In the genomic region with DNA sequence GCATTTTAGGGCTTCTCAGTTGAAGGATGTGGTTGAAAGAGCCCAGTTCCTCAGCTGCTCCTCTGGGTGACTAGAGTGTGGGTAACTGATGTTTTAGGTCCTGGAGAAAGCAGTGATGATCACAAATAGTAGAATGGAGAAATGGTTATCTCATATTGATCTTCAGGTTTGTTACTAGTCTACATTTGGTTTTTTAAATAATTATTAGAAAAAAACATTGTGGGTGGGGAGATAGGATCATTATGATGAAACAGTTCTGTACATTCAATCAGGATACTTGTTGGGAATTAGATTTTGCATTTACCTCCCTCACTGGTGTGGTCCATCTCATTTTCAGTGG, we compare ENCODE assay signal across 11 cellular contexts. TPM values are rescaled to one million over a fixed set of nuclear protein-coding genes. Genes with fewer than 3 reads are reported as not detected.
DNase-seq lines count a peak whose midpoint lies in the region; ATAC-seq, FAIRE-seq and TF ChIP-seq lines count a peak whose summit lies in the region.
"Had no signal": no experiment of that assay in that cellular context is flagged by ENCODE, and none has a peak within 500 bp of the region (broad histone marks: within the 10 kb centered on the region; RNA-seq: fewer than 3 reads in every experiment).

No MANE protein-coding gene starts in this region.

- no peaks in the 10 kb centered on the region for H3K9me3 ChIP-seq in BLaER1
- no peaks in the 10 kb centered on the region for H3K9me3 ChIP-seq in Caco-2
- H3K9me3 ChIP-seq in keratinocyte (ENCODE audit: control insufficient read depth, low read depth, low read length), result no peaks in the 10 kb centered on the region
- H3K9me3 ChIP-seq: adrenal gland, right lobe of liver had no signal

- intact Hi-C loops in Caco-2 (cut with micrococcal nuclease; ENCODE audit: unreplicated experiment), result loop anchor here (5.0 kb wide), 1 partner anchor 36 kb away; no protein-coding TSS in a partner anchor

- BruUV-seq in Caco-2 (replicated peaks; lab: Mats Ljungman, UMichigan), result TSS peak; percentile 9

- no peak overlapping the region for H3K27ac ChIP-seq in BLaER1
- H3K27ac ChIP-seq in keratinocyte (ENCODE audit: control insufficient read depth, insufficient read depth, low read length), result peak overlapping the region; percentile 58
- H3K27ac ChIP-seq: right lobe of liver had no signal

- H3K79me2 ChIP-seq in keratinocyte (ENCODE audit: control insufficient read depth, insufficient read depth, low read length), result peaks cover 79% of the 10 kb centered on the region

- peaks cover 100% of the 10 kb centered on the region for H4K20me1 ChIP-seq in BLaER1
- H4K20me1 ChIP-seq in keratinocyte (ENCODE audit: control insufficient read depth, extremely low read depth, insufficient read depth, low read length), result peaks cover 9% of the 10 kb centered on the region

- no peak for TF ChIP-seq CTCF in Caco-2 (IDR thresholded peaks at IDR 0.05; ENCODE audit: insufficient read depth in 1 of 2, low read depth in 1 of 2, low read length in 1 of 2, severe bottlenecking in 1 of 2, unreplicated experiment in 1 of 2)
- no peak for TF ChIP-seq CTCF in keratinocyte (optimal IDR thresholded peaks at IDR 0.05 in 1 of 3, IDR thresholded peaks at IDR 0.05 in 1 of 3, conservative IDR thresholded peaks at IDR 0.05 in 1 of 3; ENCODE audit: extremely low read depth in 1 of 3, insufficient read depth in 2 of 3, low read length in 3 of 3)

- H2AFZ ChIP-seq in keratinocyte (ENCODE audit: control insufficient read depth, low read length), result no peak overlapping the region

- POLR2A ChIA-PET in Caco-2 (lab: Charles Lee), result no interaction called here

- H3K27me3 ChIP-seq in BLaER1, result no peaks in the 10 kb centered on the region
- no peaks in the 10 kb centered on the region for H3K27me3 ChIP-seq in Caco-2 (replicated peaks; ENCODE audit: control insufficient read depth, insufficient read depth, low read length)
- no peaks in the 10 kb centered on the region for H3K27me3 ChIP-seq in keratinocyte (ENCODE audit: control insufficient read depth, extremely low read depth, insufficient read depth, low read length)
- H3K27me3 ChIP-seq: adrenal gland, right lobe of liver had no signal

- H3K36me3 Mint-ChIP-seq in Caco-2 (ENCODE audit: insufficient read depth, unreplicated experiment), result peaks cover 14% of the 10 kb centered on the region
- H3K36me3 Mint-ChIP-seq in activated T-helper 17 cell treated with anti-CD3 and anti-CD28 coated beads, Interleukin-2, amount 50 U/mL, for 72 hours (ENCODE audit: low read depth), result peaks cover 66% of the 10 kb centered on the region

- H3K4me1 Mint-ChIP-seq in Caco-2 (ENCODE audit: low read depth, unreplicated experiment), result peaks cover 19% of the 10 kb centered on the region
- peaks cover 50% of the 10 kb centered on the region for H3K4me1 Mint-ChIP-seq in activated T-helper 17 cell treated with anti-CD3 and anti-CD28 coated beads, Interleukin-2, amount 50 U/mL, for 72 hours

- H3K4me1 ChIP-seq in BLaER1, result peaks cover 73% of the 10 kb centered on the region
- H3K4me1 ChIP-seq in Caco-2, result peaks cover 36% of the 10 kb centered on the region
- peaks cover 41% of the 10 kb centered on the region for H3K4me1 ChIP-seq in keratinocyte (ENCODE audit: control insufficient read depth, extremely low read depth, insufficient read depth, low read length)

- H3K9me1 ChIP-seq in keratinocyte (ENCODE audit: control insufficient read depth, extremely low read depth, insufficient read depth, low read length), result peaks cover 6% of the 10 kb centered on the region

- no peak for FAIRE-seq in keratinocyte (lab: Jason Lieb, UNC)
- FAIRE-seq: islet of Langerhans had no signal

- no peak overlapping the region for H3K4me3 ChIP-seq in BLaER1
- H3K4me3 ChIP-seq in Caco-2 (ENCODE audit: low read depth, low read length), result no peak overlapping the region
- no peak overlapping the region for H3K4me3 ChIP-seq in keratinocyte (ENCODE audit: control insufficient read depth in 2 of 3, extremely low read depth in 1 of 3, insufficient read depth in 2 of 3, low read depth in 1 of 3, low read length in 3 of 3)
- H3K4me3 ChIP-seq: adrenal gland, right lobe of liver had no signal

- H3K27ac Mint-ChIP-seq in Caco-2 (ENCODE audit: unreplicated experiment), result peak overlapping the region; percentile 74
- peak overlapping the region; percentile 98 for H3K27ac Mint-ChIP-seq in activated T-helper 17 cell treated with anti-CD3 and anti-CD28 coated beads, Interleukin-2, amount 50 U/mL, for 72 hours

- no peak overlapping the region for H3K4me3 Mint-ChIP-seq in Caco-2 (ENCODE audit: unreplicated experiment)
- peak overlapping the region; percentile 78 for H3K4me3 Mint-ChIP-seq in activated T-helper 17 cell treated with anti-CD3 and anti-CD28 coated beads, Interleukin-2, amount 50 U/mL, for 72 hours

- peaks cover 18% of the 10 kb centered on the region for H3K36me3 ChIP-seq in BLaER1
- peaks cover 2% of the 10 kb centered on the region for H3K36me3 ChIP-seq in Caco-2 (ENCODE audit: control insufficient read depth, insufficient read depth, low read length)
- H3K36me3 ChIP-seq in keratinocyte (ENCODE audit: control insufficient read depth in 2 of 2, extremely low read depth in 1 of 2, insufficient read depth in 2 of 2, low read length in 2 of 2), result peaks cover 0 to 4% of the 10 kb centered on the region in 2 experiments
- H3K36me3 ChIP-seq: adrenal gland had no signal

- CTCF ChIA-PET in Caco-2 (lab: Charles Lee), result interaction anchor here (0.6 to 1.6 kb wide), 6 partner anchors 11 to 307 kb away, joined by 3 to 8 read pairs (median 4); no protein-coding TSS in a partner anchor

- H3K4me2 ChIP-seq in BLaER1 (peak overlapping the region; percentile 52), keratinocyte (ENCODE audit: control insufficient read depth, extremely low read depth, insufficient read depth, low read depth, low read length) (no peak overlapping the region)

- DNase-seq in Caco-2, result no peak
- no peak for DNase-seq in keratinocyte (ENCODE audit: low read depth, low spot score)
- no peak for DNase-seq in SIG-M5 (lab: John Stamatoyannopoulos, UW)
- no peak for DNase-seq in left lobe of liver (ENCODE audit: low spot score)
- DNase-seq: right lobe of liver had no signal

- dilution Hi-C loops in keratinocyte (cut with MboI; ENCODE audit: extremely low pct_ligation_motif_present, low sequenced_read_pairs), result no loop called here

- no peaks in the 10 kb centered on the region for H3K27me3 Mint-ChIP-seq in Caco-2 (ENCODE audit: insufficient read depth, unreplicated experiment)
- H3K27me3 Mint-ChIP-seq in activated T-helper 17 cell treated with anti-CD3 and anti-CD28 coated beads, Interleukin-2, amount 50 U/mL, for 72 hours, result no peaks in the 10 kb centered on the region

- no peak for ATAC-seq in activated T-helper 17 cell treated with anti-CD3 and anti-CD28 coated beads, Interleukin-2, amount 50 U/mL, for 72 hours (replicated peaks)
- ATAC-seq in left lobe of liver (no peak), GM18511 (IDR thresholded peaks at IDR 0.05; ENCODE audit: unreplicated experiment) (no peak)

- H3K9ac ChIP-seq in BLaER1 (no peak overlapping the region), keratinocyte (ENCODE audit: control insufficient read depth, extremely low read depth, insufficient read depth, low read length) (no peak overlapping the region)

- H3K9me3 Mint-ChIP-seq in Caco-2 (ENCODE audit: unreplicated experiment), result no peaks in the 10 kb centered on the region
- no peaks in the 10 kb centered on the region for H3K9me3 Mint-ChIP-seq in activated T-helper 17 cell treated with anti-CD3 and anti-CD28 coated beads, Interleukin-2, amount 50 U/mL, for 72 hours

RNA-seq across cellular contexts. Expression of a gene that starts 24.9 kb away (rescaled TPM):
- total RNA-seq in Caco-2 (2022) (134 and 150 TPM in 2 replicates), left lobe of liver (30.4 TPM)
- 100 to 1,000 TPM; 126 to 162 TPM for total RNA-seq in activated T-helper 17 cell treated with anti-CD3 and anti-CD28 coated beads, Interleukin-2, amount 50 U/mL, for 72 hours
- 57.5 to 68.4 TPM (median 58.4 TPM) in 3 replicates for polyA plus RNA-seq in keratinocyte
- 19.2 TPM for polyA plus RNA-seq in keratinocyte (2011; ENCODE audit: low read depth)
- polyA plus RNA-seq in keratinocyte (2011; cell fraction: cytosol; rRNA removed), result 52.9 and 60.9 TPM in 2 replicates
- 147 and 198 TPM in 2 replicates for polyA plus RNA-seq in keratinocyte (2011; cell fraction: nucleus; rRNA removed)
- polyA plus RNA-seq in keratinocyte (2012; ENCODE audit: low replicate concordance), result 66.7 and 92.1 TPM in 2 replicates
- 107 to 195 TPM (median 126 TPM) in 3 replicates for polyA minus RNA-seq in keratinocyte
- polyA minus RNA-seq in keratinocyte (2011; cell fraction: cytosol; rRNA and poly(A)+ RNA removed), result 85.4 TPM
- 171 and 181 TPM in 2 replicates for polyA minus RNA-seq in keratinocyte (2011; cell fraction: nucleus; rRNA and poly(A)+ RNA removed)

RNA-seq across cellular contexts. Expression of a gene that starts 57.0 kb away (rescaled TPM):
- 1.4 and 2.2 TPM in 2 replicates for total RNA-seq in Caco-2 (2022)
- total RNA-seq in activated T-helper 17 cell treated with anti-CD3 and anti-CD28 coated beads, Interleukin-2, amount 50 U/mL, for 72 hours, result 1 to 10 TPM in 1 of 2 donors, not detected in 1; 2.8 TPM
- not detected in 3 replicates for polyA plus RNA-seq in keratinocyte
- polyA plus RNA-seq in keratinocyte (2011; ENCODE audit: low read depth), result not detected
- polyA plus RNA-seq in keratinocyte (2011; cell fraction: cytosol; rRNA removed), result not detected in 2 replicates
- not detected in 2 replicates for polyA plus RNA-seq in keratinocyte (2011; cell fraction: nucleus; rRNA removed)
- not detected in 2 replicates for polyA plus RNA-seq in keratinocyte (2012; ENCODE audit: low replicate concordance)
- not detected in 3 replicates for polyA minus RNA-seq in keratinocyte
- not detected for polyA minus RNA-seq in keratinocyte (2011; cell fraction: cytosol; rRNA and poly(A)+ RNA removed)
- polyA minus RNA-seq in keratinocyte (2011; cell fraction: nucleus; rRNA and poly(A)+ RNA removed), result not detected in 2 replicates
- not detected for total RNA-seq in left lobe of liver
- total RNA-seq: dermis blood vessel endothelial cell, right lobe of liver had no signal

RNA-seq across cellular contexts. Expression of a gene that starts 57.4 kb away (rescaled TPM):
- total RNA-seq in Caco-2 (2022) (24.3 and 24.8 TPM in 2 replicates), left lobe of liver (5.1 TPM)
- 10 to 100 TPM; 21.6 to 22.3 TPM for total RNA-seq in activated T-helper 17 cell treated with anti-CD3 and anti-CD28 coated beads, Interleukin-2, amount 50 U/mL, for 72 hours
- 3.5 to 6.3 TPM (median 4.1 TPM) in 3 replicates for polyA plus RNA-seq in keratinocyte
- 0.40 TPM for polyA plus RNA-seq in keratinocyte (2011; ENCODE audit: low read depth)
- polyA plus RNA-seq in keratinocyte (2011; cell fraction: cytosol; rRNA removed), result 1.8 and 2.4 TPM in 2 replicates
- polyA plus RNA-seq in keratinocyte (2011; cell fraction: nucleus; rRNA removed), result 7.1 and 8.3 TPM in 2 replicates
- 0.59 and 5.2 TPM in 2 replicates for polyA plus RNA-seq in keratinocyte (2012; ENCODE audit: low replicate concordance)
- polyA minus RNA-seq in keratinocyte, result 9.2 to 15.3 TPM (median 9.9 TPM) in 3 replicates
- 7.9 TPM for polyA minus RNA-seq in keratinocyte (2011; cell fraction: cytosol; rRNA and poly(A)+ RNA removed)
- polyA minus RNA-seq in keratinocyte (2011; cell fraction: nucleus; rRNA and poly(A)+ RNA removed), result 8.3 and 8.9 TPM in 2 replicates
